8 cellular contexts compared by ENCODE assay signal in genomic region chr12:126784328-126784921, GRCh38.
DNase-seq lines count a peak whose midpoint lies in the region; TF ChIP-seq lines count a peak whose summit lies in the region.

No MANE protein-coding gene starts in this region.

- no peak for TF ChIP-seq POLR2A in tibial nerve (IDR thresholded peaks at IDR 0.05)

- no peak overlapping the region for H3K4me3 Mint-ChIP-seq in activated naive CD4-positive, alpha-beta T cell treated with anti-CD3 and anti-CD28 coated beads, Interleukin-2, amount 10 ng/mL, durations not matched to agents 7 days and 5 days

- 49 to 53% methylated on average over 9 of the region's 9 CpGs for WGBS in tibial nerve, 2 donors

- CTCF ChIA-PET in A673 (lab: Charles Lee): interaction anchor here (0.8 to 1.4 kb wide), 9 partner anchors 8 to 953 kb away, joined by 3 to 9 read pairs (median 4); no protein-coding TSS in a partner anchor
- CTCF ChIA-PET in activated naive CD4-positive, alpha-beta T cell treated with anti-CD3 and anti-CD28 coated beads, Interleukin-2, amount 10 ng/mL, durations not matched to agents 7 days and 5 days (lab: Charles Lee): no interaction called here

- intact Hi-C loops in A673 (cut with micrococcal nuclease; ENCODE audit: unreplicated experiment): loop anchor here (2.0 kb wide), 1 partner anchor 90 kb away; no protein-coding TSS in a partner anchor
- intact Hi-C loops in tibial artery (cut with DNase I; ENCODE audit: low total_unique reads): no loop called here

- DNase-seq in A673 (ENCODE audit: low spot score): peak; percentile 83
- peak; percentile 2 for DNase-seq in NCI-H69 (lab: John Stamatoyannopoulos, UW)
- DNase-seq in activated naive CD4-positive, alpha-beta T cell treated with anti-CD3 and anti-CD28 coated beads, Interleukin-2, amount 10 ng/mL, durations not matched to agents 7 days and 5 days: peak; percentile 26
- peak; percentile 89 for DNase-seq in islet precursor cell
- DNase-seq in tibial nerve (ENCODE audit: low spot score in 2 of 2): no peak
- DNase-seq in putamen (ENCODE audit: low spot score): no peak
- no peak for DNase-seq in tibial artery

- H3K9me3 ChIP-seq in A673 (ENCODE audit: low read depth, low read length, poor library complexity, severe bottlenecking) (no peaks in the 10 kb centered on the region), tibial nerve (no peaks in the 10 kb centered on the region), tibial artery (no peaks in the 10 kb centered on the region)

- no peak for TF ChIP-seq EP300 in tibial nerve (IDR thresholded peaks at IDR 0.05)

- H3K4me3 ChIP-seq in A673 (ENCODE audit: low read depth, low read length, poor library complexity, severe bottlenecking) (no peak overlapping the region), tibial nerve (no peak overlapping the region), tibial artery (no peak overlapping the region)

- POLR2A ChIA-PET in A673 (lab: Charles Lee; ENCODE audit: low non-redundant PET): no interaction called here

- H3K36me3 ChIP-seq in A673 (ENCODE audit: insufficient read depth, low read length, poor library complexity, severe bottlenecking) (no peaks in the 10 kb centered on the region), tibial nerve (no peaks in the 10 kb centered on the region), tibial artery (no peaks in the 10 kb centered on the region)

- H3K27me3 ChIP-seq in A673 (replicated peaks; ENCODE audit: insufficient read depth, low read depth, low read length, poor library complexity) (no peaks in the 10 kb centered on the region), tibial nerve (no peaks in the 10 kb centered on the region), tibial artery (no peaks in the 10 kb centered on the region)

- H3K27ac ChIP-seq in A673 (ENCODE audit: low read depth, low read length, poor library complexity, severe bottlenecking): no peak overlapping the region
- H3K27ac ChIP-seq in tibial nerve: no peak overlapping the region
- no peak overlapping the region for H3K27ac ChIP-seq in tibial artery

- TF ChIP-seq CTCF in A673 (conservative IDR thresholded peaks at IDR 0.05; ENCODE audit: low read depth, low read length): peak; percentile 81
- peak; percentile 34; the same call in 2 of the 3 replicates for TF ChIP-seq CTCF in GM12872 (IDR thresholded peaks at IDR 0.05; ENCODE audit: insufficient read depth, low read depth, low read length)
- TF ChIP-seq CTCF in tibial nerve (IDR thresholded peaks at IDR 0.05): peak in 3 of 5 experiments; percentile 12 to 19 (median 13)
- TF ChIP-seq CTCF in tibial artery (IDR thresholded peaks at IDR 0.05): peak in 1 of 2 experiments; percentile 12

- H3K4me1 Mint-ChIP-seq in activated naive CD4-positive, alpha-beta T cell treated with anti-CD3 and anti-CD28 coated beads, Interleukin-2, amount 10 ng/mL, durations not matched to agents 7 days and 5 days: no peaks in the 10 kb centered on the region

- no peaks in the 10 kb centered on the region for H3K36me3 Mint-ChIP-seq in activated naive CD4-positive, alpha-beta T cell treated with anti-CD3 and anti-CD28 coated beads, Interleukin-2, amount 10 ng/mL, durations not matched to agents 7 days and 5 days

- H3K9me3 Mint-ChIP-seq in activated naive CD4-positive, alpha-beta T cell treated with anti-CD3 and anti-CD28 coated beads, Interleukin-2, amount 10 ng/mL, durations not matched to agents 7 days and 5 days: peaks cover 2% of the 10 kb centered on the region

- BruUV-seq in A673 (replicated peaks; lab: Mats Ljungman, UMichigan): no TSS peak

- H3K4me1 ChIP-seq in A673 (ENCODE audit: insufficient read depth, low read length, poor library complexity, severe bottlenecking) (peaks cover 31% of the 10 kb centered on the region), tibial nerve (no peaks in the 10 kb centered on the region), tibial artery (no peaks in the 10 kb centered on the region)

- H3K27ac Mint-ChIP-seq in activated naive CD4-positive, alpha-beta T cell treated with anti-CD3 and anti-CD28 coated beads, Interleukin-2, amount 10 ng/mL, durations not matched to agents 7 days and 5 days: no peak overlapping the region

- no peaks in the 10 kb centered on the region for H3K27me3 Mint-ChIP-seq in activated naive CD4-positive, alpha-beta T cell treated with anti-CD3 and anti-CD28 coated beads, Interleukin-2, amount 10 ng/mL, durations not matched to agents 7 days and 5 days

Comparison
In these comparisons a context has a peak if more than half of its experiments do, and no peak if none do; other contexts are left out.
1. DNase-seq: peak in A673 (single experiment), NCI-H69 (single experiment), activated naive CD4-positive, alpha-beta T cell treated with anti-CD3 and anti-CD28 coated beads, Interleukin-2, amount 10 ng/mL, durations not matched to agents 7 days and 5 days (single experiment) and islet precursor cell (single experiment); none in tibial nerve (0 of 2), putamen (single experiment) and tibial artery (0 of 2).